24 cellular contexts compared by ENCODE assay signal in the genomic region with DNA sequence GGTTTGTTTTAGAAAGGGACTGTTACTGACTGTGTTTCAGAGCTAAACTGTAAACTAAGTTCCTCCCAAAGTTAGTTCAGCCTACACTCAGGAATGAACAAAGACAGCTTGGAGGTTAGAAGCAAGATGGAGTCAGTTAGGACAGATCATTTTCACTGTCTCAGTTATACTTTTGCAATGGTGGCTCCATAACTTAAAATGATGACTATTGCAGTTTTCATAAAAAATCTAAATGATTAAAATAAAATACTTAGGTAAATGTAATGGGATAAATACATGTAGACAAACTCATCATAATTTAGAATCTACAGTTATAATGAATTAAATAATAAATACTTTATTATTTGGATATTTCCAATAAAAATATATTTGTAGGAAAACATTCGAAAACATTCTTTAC.
DNase-seq lines count a peak whose midpoint lies in the region; ATAC-seq, FAIRE-seq and TF ChIP-seq lines count a peak whose summit lies in the region.
"Had no signal": no experiment of that assay in that cellular context is flagged by ENCODE, and none has a peak within 500 bp of the region (broad histone marks: within the 10 kb centered on the region; RNA-seq: fewer than 3 reads in every experiment).

No MANE protein-coding gene starts in this region.

- H2AFZ ChIP-seq in IMR-90 (replicated peaks; ENCODE audit: low read length, poor library complexity): no peak overlapping the region

- H3K27me3 ChIP-seq in IMR-90 (ENCODE audit: control insufficient read depth, insufficient read depth, low read length): no peaks in the 10 kb centered on the region
- H3K27me3 ChIP-seq in pancreas: no peaks in the 10 kb centered on the region
- no peaks in the 10 kb centered on the region for H3K27me3 ChIP-seq in HAP-1 (ENCODE audit: low read depth)
- H3K27me3 ChIP-seq: BE2C; BLaER1 treated with 17β-estradiol and CSF1 and Interleukin-3, amounts not matched to agents 10 nM and 100 nM had no signal

- no peaks in the 10 kb centered on the region for H3K36me3 ChIP-seq in IMR-90 (ENCODE audit: control insufficient read depth, insufficient read depth, low read length)
- no peaks in the 10 kb centered on the region for H3K36me3 ChIP-seq in pancreas
- H3K36me3 ChIP-seq in HAP-1 (replicated peaks): no peaks in the 10 kb centered on the region
- H3K36me3 ChIP-seq: BE2C; BLaER1 treated with 17β-estradiol and CSF1 and Interleukin-3, amounts not matched to agents 10 nM and 100 nM had no signal

- no peaks in the 10 kb centered on the region for H3K79me1 ChIP-seq in IMR-90 (ENCODE audit: low read depth in 1 of 2, low read length in 2 of 2)

- POLR2A ChIA-PET in A549 (lab: Yijun Ruan, JAX) (no interaction called here), IMR-90 (lab: Charles Lee; ENCODE audit: unreplicated experiment) (no interaction called here)

- TF ChIP-seq RAD21 in A549 (conservative IDR thresholded peaks at IDR 0.05 in 1 of 2, IDR thresholded peaks at IDR 0.05 in 1 of 2) (no peak), IMR-90 (IDR thresholded peaks at IDR 0.05; ENCODE audit: low read length) (no peak)

- ATAC-seq in A549 (no peak), IMR-90 (ENCODE audit: low read depth) (no peak), pancreas (no peak)

- TF ChIP-seq CTCF in A549 (IDR thresholded peaks at IDR 0.05) (no peak), IMR-90 (conservative IDR thresholded peaks at IDR 0.05; ENCODE audit: low read depth, low read length) (no peak), pancreas (IDR thresholded peaks at IDR 0.05) (no peak)

- 61% methylated on average over 1 of the region's 1 CpG for WGBS in A549 (ENCODE audit: missing lambda C conversion rate)
- no CpG with 5 or more reads among the region's 1 CpG for WGBS in IMR-90 (ENCODE audit: extremely low coverage in 2 of 2, insufficient read length in 1 of 2), 2 experiments
- 81 to 92% methylated on average over 1 of the region's 1 CpG for WGBS in pancreas, 2 donors

- no peak overlapping the region for H3K56ac ChIP-seq in IMR-90 (ENCODE audit: extremely low read depth, insufficient read depth, low read length)

- CTCF ChIA-PET in A549 (lab: Yijun Ruan, JAX) (no interaction called here), IMR-90 (lab: Yijun Ruan, JAX) (no interaction called here)

- no peak overlapping the region for H4K8ac ChIP-seq in IMR-90 (ENCODE audit: low read depth in 2 of 2, low read length in 2 of 2)

- no peaks in the 10 kb centered on the region for H4K20me1 ChIP-seq in IMR-90 (ENCODE audit: insufficient read depth, low read length)
- H4K20me1 ChIP-seq: BLaER1 treated with 17β-estradiol and CSF1 and Interleukin-3, amounts not matched to agents 10 nM and 100 nM had no signal

- no peak overlapping the region for H3K9ac ChIP-seq in IMR-90 (ENCODE audit: low read depth, low read length)
- H3K9ac ChIP-seq: BLaER1 treated with 17β-estradiol and CSF1 and Interleukin-3, amounts not matched to agents 10 nM and 100 nM had no signal

- H3K4me1 ChIP-seq in A549 (no peaks in the 10 kb centered on the region), IMR-90 (ENCODE audit: control insufficient read depth, insufficient read depth, low read length) (no peaks in the 10 kb centered on the region), pancreas (no peaks in the 10 kb centered on the region), HAP-1 (no peaks in the 10 kb centered on the region)
- H3K4me1 ChIP-seq: BE2C had no signal

- TF ChIP-seq POLR2A in A549 (IDR thresholded peaks at IDR 0.05; ENCODE audit: low read length) (no peak), IMR-90 (IDR thresholded peaks at IDR 0.05; ENCODE audit: low read depth, low read length) (no peak)

- in situ Hi-C loops in IMR-90 (cut with MboI; ENCODE audit: low sequenced_read_pairs): no loop called here
- in situ Hi-C loops in HAP-1 (cut with MboI; ENCODE audit: low sequenced_read_pairs): no loop called here

- no peak overlapping the region for H2AK9ac ChIP-seq in IMR-90 (replicated peaks; ENCODE audit: low read depth, low read length, poor library complexity)

- dilution Hi-C loops in IMR-90 (cut with HindIII; ENCODE audit: low sequenced_read_pairs, unreplicated experiment): no loop called here

- no peak overlapping the region for H3K18ac ChIP-seq in IMR-90 (ENCODE audit: low read depth, low read length)

- H3K4me3 ChIP-seq in A549: no peak overlapping the region
- H3K4me3 ChIP-seq in IMR-90 (ENCODE audit: insufficient read depth, low read depth, low read length): no peak overlapping the region
- H3K4me3 ChIP-seq in pancreas: no peak overlapping the region
- no peak overlapping the region for H3K4me3 ChIP-seq in HAP-1
- H3K4me3 ChIP-seq: BLaER1 treated with 17β-estradiol and CSF1 and Interleukin-3, amounts not matched to agents 10 nM and 100 nM had no signal

- H2BK120ac ChIP-seq in IMR-90 (ENCODE audit: low read depth, low read length): no peak overlapping the region

- FAIRE-seq in A549 (lab: Jason Lieb, UNC) (no peak), endometrium (lab: Jason Lieb, UNC) (peak; percentile 65), pancreas (lab: Jason Lieb, UNC) (peak; percentile 49)
- FAIRE-seq: D721Med, GM12891, GM18507, H54 had no signal

- no peak overlapping the region for H2BK5ac ChIP-seq in IMR-90 (ENCODE audit: low read depth, low read length, poor library complexity, severe bottlenecking)

- no peaks in the 10 kb centered on the region for H3K9me1 ChIP-seq in IMR-90 (ENCODE audit: insufficient read depth, low read length)

- H3K14ac ChIP-seq in IMR-90 (replicated peaks; ENCODE audit: low read depth, low read length): no peak overlapping the region

- no peak overlapping the region for H3K4me2 ChIP-seq in A549
- no peak overlapping the region for H3K4me2 ChIP-seq in IMR-90 (ENCODE audit: low read depth, low read length)
- H3K4me2 ChIP-seq: BLaER1 treated with 17β-estradiol and CSF1 and Interleukin-3, amounts not matched to agents 10 nM and 100 nM had no signal

- BruUV-seq in IMR-90 (replicated peaks; lab: Mats Ljungman, UMichigan): no TSS peak

- no peak overlapping the region for H3K23ac ChIP-seq in IMR-90 (ENCODE audit: low read depth, low read length)

- H2AK5ac ChIP-seq in IMR-90 (ENCODE audit: low read depth, low read length): no peak overlapping the region

- no peak overlapping the region for H3K4ac ChIP-seq in IMR-90 (ENCODE audit: low read depth, low read length)

- intact Hi-C loops in IMR-90 (cut with micrococcal nuclease) (no loop called here), pancreas (cut with DNase I) (no loop called here)

- H3K27ac ChIP-seq in A549 (no peak overlapping the region), IMR-90 (ENCODE audit: insufficient read depth, low read length) (no peak overlapping the region), pancreas (no peak overlapping the region)
- H3K27ac ChIP-seq: BLaER1 treated with 17β-estradiol and CSF1 and Interleukin-3, amounts not matched to agents 10 nM and 100 nM had no signal

- no peaks in the 10 kb centered on the region for H3K9me3 ChIP-seq in A549
- no peaks in the 10 kb centered on the region for H3K9me3 ChIP-seq in IMR-90 (ENCODE audit: control insufficient read depth, insufficient read depth, low read length)
- no peaks in the 10 kb centered on the region for H3K9me3 ChIP-seq in pancreas
- H3K9me3 ChIP-seq in HAP-1: no peaks in the 10 kb centered on the region
- H3K9me3 ChIP-seq: BE2C had no signal

- no peak overlapping the region for H2BK20ac ChIP-seq in IMR-90 (ENCODE audit: low read depth, low read length)

- no peak overlapping the region for H2BK15ac ChIP-seq in IMR-90 (ENCODE audit: low read depth, low read length)

- TF ChIP-seq EP300 in A549 (IDR thresholded peaks at IDR 0.05): no peak

- H4K5ac ChIP-seq in IMR-90 (ENCODE audit: low read depth, low read length): no peak overlapping the region

- no peak for DNase-seq in A549 (ENCODE audit: low read depth in 1 of 2, low spot score in 1 of 2)
- no peak for DNase-seq in IMR-90
- no peak for DNase-seq in pancreas
- no peak for DNase-seq in retina
- DNase-seq in GM19238 (ENCODE audit: insufficient read length, low spot score): no peak
- no peak for DNase-seq in stimulated activated CD4-positive, alpha-beta T cell treated with anti-CD3 and anti-CD28 coated beads, Interleukin-15, amount 100 ng/mL, for 24 hours
- no peak for DNase-seq in HAP-1 (ENCODE audit: low spot score in 2 of 2)
- DNase-seq: ACHN; AML-193; BE2C; CD4-positive, alpha-beta T cell; CD8-positive, alpha-beta memory T cell; DMS 273 treated with DMSO at 0.1 percent for 48 hours; DMS79; EL; GF-D8; GOT3; HCEC 1CT had no signal

- H4K91ac ChIP-seq in IMR-90 (ENCODE audit: insufficient read depth, low read depth, low read length): no peak overlapping the region

TF ChIP-seq in A549, 52 proteins besides CTCF, POLR2A, EP300 and RAD21:
- TF ChIP-seq FOSB (CRISPR knock-in tag; IDR thresholded peaks at IDR 0.05) (no peak), MAFK (IDR thresholded peaks at IDR 0.05; ENCODE audit: partially characterized antibody) (peak; percentile 54)

TF ChIP-seq in IMR-90, 13 proteins besides CTCF, POLR2A, EP300 and RAD21:
- TF ChIP-seq, protein P1, sequence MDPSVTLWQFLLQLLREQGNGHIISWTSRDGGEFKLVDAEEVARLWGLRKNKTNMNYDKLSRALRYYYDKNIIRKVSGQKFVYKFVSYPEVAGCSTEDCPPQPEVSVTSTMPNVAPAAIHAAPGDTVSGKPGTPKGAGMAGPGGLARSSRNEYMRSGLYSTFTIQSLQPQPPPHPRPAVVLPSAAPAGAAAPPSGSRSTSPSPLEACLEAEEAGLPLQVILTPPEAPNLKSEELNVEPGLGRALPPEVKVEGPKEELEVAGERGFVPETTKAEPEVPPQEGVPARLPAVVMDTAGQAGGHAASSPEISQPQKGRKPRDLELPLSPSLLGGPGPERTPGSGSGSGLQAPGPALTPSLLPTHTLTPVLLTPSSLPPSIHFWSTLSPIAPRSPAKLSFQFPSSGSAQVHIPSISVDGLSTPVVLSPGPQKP (IDR thresholded peaks at IDR 0.05; ENCODE audit: borderline replicate concordance, low read depth, low read length): no peak
- TF ChIP-seq MAZ (IDR thresholded peaks at IDR 0.05; ENCODE audit: borderline replicate concordance, low read depth, low read length): no peak
- TF ChIP-seq FOS (IDR thresholded peaks at IDR 0.05; ENCODE audit: low read depth, low read length): no peak
- TF ChIP-seq CHD1 (IDR thresholded peaks at IDR 0.05; ENCODE audit: low read depth, low read length): no peak
- no peak for TF ChIP-seq BHLHE40 (IDR thresholded peaks at IDR 0.05; ENCODE audit: low read depth, low read length)
- TF ChIP-seq MAFK (IDR thresholded peaks at IDR 0.05; ENCODE audit: low read depth, low read length): peak; percentile 77
